ENCODE assay signal across 18 cellular contexts in genomic region chr17:56876766-56877179, GRCh38.
"Had no signal": no experiment of that assay in that cellular context is flagged by ENCODE, and none has a peak within 500 bp of the region (broad histone marks: within the 10 kb centered on the region; RNA-seq: fewer than 3 reads in every experiment).

No MANE protein-coding gene starts in this region.

- H3K27ac ChIP-seq: gastrocnemius medialis, tibial artery, WERI-Rb-1 had no signal

- FAIRE-seq: bronchial epithelial cell, kidney, TTC549 had no signal

- DNase-seq: activated CD4-positive, alpha-beta T cell treated with anti-CD3 and anti-CD28 coated beads, Interleukin-2, amount 50 U/mL, for 1 hour; activated CD4-positive, CD25-positive, alpha-beta regulatory T cell treated with anti-CD3 and anti-CD28 coated beads, Interleukin-2, amount 50 U/mL, for 72 hours; activated T-cell treated with anti-CD3 and anti-CD28 coated beads, Interleukin-2, amount 50 U/mL, for 1 hour; amniotic stem cell; effector CD4-positive, alpha-beta T cell; gastrocnemius medialis; kidney; mammary epithelial cell; natural killer cell; retina; stimulated activated CD4-positive, alpha-beta T cell treated with anti-CD3 and anti-CD28 coated beads, Interleukin-4, amount 100 ng/mL, for 24 hours; stimulated activated naive CD8-positive, alpha-beta T cell treated with anti-CD3 and anti-CD28 coated beads, Interleukin-15, Interleukin-2, amounts not matched to agents 100 U/mL and 50 U/mL, for 24 hours; tibial artery; WERI-Rb-1 had no signal

- H3K9me3 ChIP-seq: gastrocnemius medialis, tibial artery had no signal

- H3K4me1 ChIP-seq: tibial artery had no signal

- H3K36me3 ChIP-seq: gastrocnemius medialis, tibial artery, WERI-Rb-1 had no signal

- ATAC-seq: activated naive CD4-positive, alpha-beta T cell treated with anti-CD3 and anti-CD28 coated beads, Interleukin-2, amount 50 U/mL, for 72 hours; gastrocnemius medialis; natural killer cell; SK-N-SH treated with all-trans-retinoic acid at 6 μM for 48 hours; stimulated activated naive CD8-positive, alpha-beta T cell treated with anti-CD3 and anti-CD28 coated beads, Interleukin-15, Interleukin-2, amounts not matched to agents 100 U/mL and 50 U/mL, for 24 hours had no signal

- H3K4me3 ChIP-seq: gastrocnemius medialis, tibial artery had no signal

- H3K27me3 ChIP-seq: gastrocnemius medialis, tibial artery had no signal
